Comparison of ENCODE assay signal across 27 cellular contexts in genomic region chr15:96066126-96066525, GRCh38.
"Had no signal": no experiment of that assay in that cellular context is flagged by ENCODE, and none has a peak within 500 bp of the region (broad histone marks: within the 10 kb centered on the region; RNA-seq: fewer than 3 reads in every experiment).

No MANE protein-coding gene starts in this region.

- H3K27ac Mint-ChIP-seq: immature natural killer cell; mesothelial cell of epicardium; naive thymus-derived CD4-positive, alpha-beta T cell; nephron; stimulated activated effector memory CD8-positive, alpha-beta T cell treated with anti-CD3 and anti-CD28 coated beads, Interleukin-12 subunit alpha, Interleukin-12 subunit beta, amount 100 ng/mL, for 72 hours had no signal

- H3K4me1 ChIP-seq: foreskin keratinocyte, gastroesophageal sphincter, heart left ventricle, thyroid gland, vagina had no signal

- H3K27ac ChIP-seq: coronary artery, foreskin keratinocyte, gastroesophageal sphincter, heart left ventricle, stomach, thyroid gland, vagina had no signal

- H3K36me3 ChIP-seq: gastroesophageal sphincter, heart left ventricle, stomach, thyroid gland, vagina had no signal

- H3K4me3 Mint-ChIP-seq: immature natural killer cell; mesothelial cell of epicardium; naive thymus-derived CD4-positive, alpha-beta T cell; nephron; stimulated activated effector memory CD8-positive, alpha-beta T cell treated with anti-CD3 and anti-CD28 coated beads, Interleukin-12 subunit alpha, Interleukin-12 subunit beta, amount 100 ng/mL, for 72 hours had no signal

- H3K4me3 ChIP-seq: coronary artery, gastroesophageal sphincter, heart left ventricle, mucosa of descending colon, smooth muscle cell, stomach, thyroid gland, vagina had no signal

- H3K9me3 Mint-ChIP-seq: stimulated activated effector memory CD8-positive, alpha-beta T cell treated with anti-CD3 and anti-CD28 coated beads, Interleukin-12 subunit alpha, Interleukin-12 subunit beta, amount 100 ng/mL, for 72 hours had no signal

- DNase-seq: foreskin keratinocyte; heart left ventricle; hippocampal formation; immature natural killer cell; islet precursor cell; kidney glomerular epithelial cell; left colon; mesenchymal stem cell; mucosa of descending colon; naive thymus-derived CD4-positive, alpha-beta T cell; nucleus accumbens; retina; stimulated activated CD4-positive, alpha-beta T cell treated with anti-CD3 and anti-CD28 coated beads, Interleukin-12 subunit alpha, Interleukin-12 subunit beta, amount 100 ng/mL, for 4 hours; stimulated activated CD4-positive, alpha-beta T cell treated with anti-CD3 and anti-CD28 coated beads, Interleukin-2, amount 100 ng/mL, for 24 hours; stimulated activated CD4-positive, alpha-beta T cell treated with anti-CD3 and anti-CD28 coated beads, Interleukin-4, amount 100 ng/mL, for 24 hours; stimulated activated naive CD4-positive, alpha-beta T cell treated with Interleukin-2 at 50 U/mL for 16 hours; stomach; thyroid gland; trophoblast cell had no signal

- ATAC-seq: foreskin keratinocyte; gastroesophageal sphincter; heart left ventricle; left colon; mucosa of descending colon; naive thymus-derived CD4-positive, alpha-beta T cell; sciatic nerve; stimulated activated effector memory CD8-positive, alpha-beta T cell treated with anti-CD3 and anti-CD28 coated beads, Interleukin-12 subunit alpha, Interleukin-12 subunit beta, amount 100 ng/mL, for 72 hours had no signal

- H3K27me3 ChIP-seq: foreskin keratinocyte, gastroesophageal sphincter, heart left ventricle, stomach, thyroid gland, vagina had no signal

- H3K9me3 ChIP-seq: gastroesophageal sphincter, heart left ventricle, mucosa of descending colon, stomach, thyroid gland, vagina had no signal

- H3K36me3 Mint-ChIP-seq: immature natural killer cell; naive thymus-derived CD4-positive, alpha-beta T cell; stimulated activated effector memory CD8-positive, alpha-beta T cell treated with anti-CD3 and anti-CD28 coated beads, Interleukin-12 subunit alpha, Interleukin-12 subunit beta, amount 100 ng/mL, for 72 hours had no signal

- H3K4me1 Mint-ChIP-seq: immature natural killer cell; naive thymus-derived CD4-positive, alpha-beta T cell; nephron; stimulated activated effector memory CD8-positive, alpha-beta T cell treated with anti-CD3 and anti-CD28 coated beads, Interleukin-12 subunit alpha, Interleukin-12 subunit beta, amount 100 ng/mL, for 72 hours had no signal
